ENCODE assay signal across 19 cellular contexts in genomic region chr6:62974452-62974851, GRCh38.
DNase-seq lines count a peak whose midpoint lies in the region; ATAC-seq and TF ChIP-seq lines count a peak whose summit lies in the region.
"Had no signal": no experiment of that assay in that cellular context is flagged by ENCODE, and none has a peak within 500 bp of the region (broad histone marks: within the 10 kb centered on the region; RNA-seq: fewer than 3 reads in every experiment).

No MANE protein-coding gene starts in this region.

- H3K27ac Mint-ChIP-seq in nephron, result peak overlapping the region in 2 of 3 experiments; percentile 71 to 85
- H3K27ac Mint-ChIP-seq: progenitor cell of endocrine pancreas had no signal

- TF ChIP-seq CTCF in nephron (IDR thresholded peaks at IDR 0.05; ENCODE audit: unreplicated experiment in 3 of 3), result no peak

- H3K9me3 Mint-ChIP-seq in nephron, result no peaks in the 10 kb centered on the region

- DNase-seq in stimulated activated CD4-positive, alpha-beta T cell treated with anti-CD3 and anti-CD28 coated beads, Interleukin-4, amount 100 ng/mL, for 4 hours, result no peak
- DNase-seq: activated CD4-positive, alpha-beta T cell treated with anti-CD3 and anti-CD28 coated beads, Interleukin-2, amount 50 U/mL, for 4 hours; amniotic stem cell; DMS79 treated with DMSO at 0.1 percent for 48 hours; foreskin melanocyte; left ventricle myocardium superior; NCI-H187; NCI-H524; OCI-M1; SK-N-SH; stomach had no signal

- no peak overlapping the region for H3K4me3 Mint-ChIP-seq in nephron

- H3K4me1 Mint-ChIP-seq in nephron, result peaks cover 7% of the 10 kb centered on the region

- peak; percentile 58 for ATAC-seq in GM19025 (IDR thresholded peaks at IDR 0.05; ENCODE audit: low read depth, unreplicated experiment)
- ATAC-seq in HG02588 (IDR thresholded peaks at IDR 0.05; ENCODE audit: unreplicated experiment), result peak; percentile 68
- peak; percentile 66 for ATAC-seq in HG03135 (IDR thresholded peaks at IDR 0.05; ENCODE audit: unreplicated experiment)
- ATAC-seq in HG03520 (IDR thresholded peaks at IDR 0.05; ENCODE audit: unreplicated experiment), result no peak
- ATAC-seq in HG03025 (IDR thresholded peaks at IDR 0.05; ENCODE audit: low FRiP score, unreplicated experiment), result no peak
- ATAC-seq: HCT116, left ventricle myocardium superior had no signal

- no peaks in the 10 kb centered on the region for H3K27me3 Mint-ChIP-seq in nephron (ENCODE audit: low read depth)
- H3K27me3 Mint-ChIP-seq: progenitor cell of endocrine pancreas had no signal

- H3K36me3 Mint-ChIP-seq in nephron (ENCODE audit: low read depth), result no peaks in the 10 kb centered on the region

Comparison
In these comparisons a context has a peak if more than half of its experiments do, and no peak if none do; other contexts are left out.
1. ATAC-seq: peak in GM19025 (single experiment), HG02588 (single experiment) and HG03135 (single experiment); none in HG03520 (single experiment) and HG03025 (single experiment).